ENCODE assay signal across 8 cellular contexts in the genomic region with DNA sequence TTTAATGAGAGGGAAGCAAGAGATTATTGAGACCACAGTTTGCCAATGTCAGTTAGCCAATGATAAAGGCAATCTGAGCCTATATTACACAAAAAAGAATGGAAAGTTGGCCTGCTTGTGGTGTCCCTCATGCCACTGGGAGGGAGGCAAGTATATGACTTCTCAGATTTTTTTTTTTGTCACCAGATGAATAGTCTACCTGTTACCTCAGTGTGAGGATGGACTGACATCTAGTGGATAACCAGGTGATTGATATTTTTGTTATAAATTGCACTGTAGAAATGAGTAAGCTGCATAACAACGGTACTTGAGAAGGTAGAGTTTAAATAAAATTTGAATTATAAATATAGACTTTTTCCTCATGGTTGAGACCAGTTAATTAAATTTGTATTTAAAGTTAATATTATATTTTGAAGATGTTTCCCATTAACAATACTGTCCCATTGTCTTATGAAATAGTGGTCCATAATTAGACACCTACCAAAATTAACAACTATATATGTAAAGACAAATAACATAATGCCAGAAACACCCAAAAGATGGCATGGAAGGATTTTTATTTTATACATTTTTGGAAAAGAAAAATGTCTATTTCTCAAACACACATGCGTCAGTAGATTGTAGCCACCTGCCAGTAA.
A peak's percentile ranks its signal among the peaks of the same experiment; 100 is the strongest.
DNase-seq lines count a peak whose midpoint lies in the region; ATAC-seq and TF ChIP-seq lines count a peak whose summit lies in the region.

No MANE protein-coding gene starts in this region.

- H3K4me3 Mint-ChIP-seq in activated T-cell treated with anti-CD3 and anti-CD28 coated beads, Interleukin-2, amount 50 U/mL, for 4 hours = no peak overlapping the region
- H3K4me3 Mint-ChIP-seq in progenitor cell of endocrine pancreas (ENCODE audit: low read depth) = no peak overlapping the region

- H3K9me3 Mint-ChIP-seq in activated T-cell treated with anti-CD3 and anti-CD28 coated beads, Interleukin-2, amount 50 U/mL, for 4 hours = no peaks in the 10 kb centered on the region
- no peaks in the 10 kb centered on the region for H3K9me3 Mint-ChIP-seq in progenitor cell of endocrine pancreas (ENCODE audit: low read depth)

- no peaks in the 10 kb centered on the region for H3K4me1 Mint-ChIP-seq in activated T-cell treated with anti-CD3 and anti-CD28 coated beads, Interleukin-2, amount 50 U/mL, for 4 hours (ENCODE audit: low read depth)
- H3K4me1 Mint-ChIP-seq in progenitor cell of endocrine pancreas (ENCODE audit: low read depth) = peaks cover 7% of the 10 kb centered on the region

- DNase-seq in activated T-cell treated with anti-CD3 and anti-CD28 coated beads, Interleukin-2, amount 50 U/mL, for 4 hours = no peak
- DNase-seq in activated T-cell treated with anti-CD3 and anti-CD28 coated beads, Interleukin-2, amount 50 U/mL, for 48 hours = no peak
- peak; percentile 5 for DNase-seq in NCI-H82 treated with DMSO at 0.1 percent for 48 hours (lab: John Stamatoyannopoulos, UW; ENCODE audit: unreplicated experiment)
- no peak for DNase-seq in progenitor cell of endocrine pancreas (ENCODE audit: low spot score, unreplicated experiment)
- no peak for DNase-seq in NK-92 treated with Interleukin-12 subunit alpha and Interleukin-12 subunit beta, amount 100 ng/mL, for 24 hours (lab: John Stamatoyannopoulos, UW)
- DNase-seq in UCSD-AML1 (lab: John Stamatoyannopoulos, UW; ENCODE audit: unreplicated experiment) = no peak

- no peaks in the 10 kb centered on the region for H3K27me3 Mint-ChIP-seq in activated T-cell treated with anti-CD3 and anti-CD28 coated beads, Interleukin-2, amount 50 U/mL, for 4 hours (ENCODE audit: low read depth)
- no peaks in the 10 kb centered on the region for H3K27me3 Mint-ChIP-seq in progenitor cell of endocrine pancreas

- no peak overlapping the region for H3K27ac Mint-ChIP-seq in progenitor cell of endocrine pancreas

- peak; percentile 53 for TF ChIP-seq CTCF in progenitor cell of endocrine pancreas (IDR thresholded peaks at IDR 0.05; ENCODE audit: unreplicated experiment)

- ATAC-seq in activated T-cell treated with anti-CD3 and anti-CD28 coated beads, Interleukin-2, amount 50 U/mL, for 4 hours = peak; percentile 67 to 79
- ATAC-seq in HG02759 (IDR thresholded peaks at IDR 0.05; ENCODE audit: unreplicated experiment) (peak; percentile 39), esophagus mucosa (peak; percentile 82)

- H3K36me3 Mint-ChIP-seq in activated T-cell treated with anti-CD3 and anti-CD28 coated beads, Interleukin-2, amount 50 U/mL, for 4 hours (ENCODE audit: insufficient read depth) = no peaks in the 10 kb centered on the region
- H3K36me3 Mint-ChIP-seq in progenitor cell of endocrine pancreas (ENCODE audit: insufficient read depth) = no peaks in the 10 kb centered on the region
